ENCODE assay signal across 27 cellular contexts in the genomic region with DNA sequence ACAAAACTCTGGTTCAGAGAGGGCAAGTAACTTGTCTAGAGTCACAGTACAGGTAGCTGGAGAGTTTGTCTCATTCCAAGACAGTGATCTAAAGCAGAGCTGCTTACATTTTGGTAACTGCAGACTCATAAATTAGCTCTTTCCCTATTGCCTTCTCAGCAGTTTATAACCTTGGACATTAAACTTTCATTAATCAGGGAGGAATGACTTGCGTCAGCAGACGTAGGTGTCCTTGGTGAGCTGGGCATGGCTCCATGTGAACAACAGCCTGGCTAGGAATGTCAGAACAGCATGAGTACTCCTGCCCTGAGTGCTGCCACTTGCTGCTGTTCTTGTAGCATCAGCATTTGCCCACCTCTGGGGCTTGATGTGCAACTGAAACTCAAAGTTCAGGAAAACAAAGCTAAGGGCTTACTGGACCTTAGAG. TPM values are rescaled to one million over a fixed set of nuclear protein-coding genes. Genes with fewer than 3 reads are reported as not detected.
DNase-seq lines count a peak whose midpoint lies in the region; ATAC-seq and TF ChIP-seq lines count a peak whose summit lies in the region.
"Had no signal": no experiment of that assay in that cellular context is flagged by ENCODE, and none has a peak within 500 bp of the region (broad histone marks: within the 10 kb centered on the region; RNA-seq: fewer than 3 reads in every experiment).

No MANE protein-coding gene starts in this region.

- H3K27ac ChIP-seq in right atrium auricular region, result peak overlapping the region in 1 of 2 donors; percentile 76
- H3K27ac ChIP-seq in lower lobe of right lung, result no peak overlapping the region
- H3K27ac ChIP-seq in transverse colon, result no peak overlapping the region
- H3K27ac ChIP-seq in SK-N-SH (ENCODE audit: low read depth in 2 of 2, low read length in 1 of 2), result no peak overlapping the region
- H3K27ac ChIP-seq: cardiac muscle cell, HL-60, neutrophil, tibial artery had no signal

- in situ Hi-C loops in transverse colon (cut with MboI; ENCODE audit: low pct_ligation_motif_present in 1 of 4, low pct_unique_long_range_greater_than_20kb in 1 of 4, low sequenced_read_pairs in 3 of 4), result no loop called here

- no peak for TF ChIP-seq RAD21 in SK-N-SH (IDR thresholded peaks at IDR 0.05; ENCODE audit: low read length)

- no peak for TF ChIP-seq POLR2A in transverse colon (IDR thresholded peaks at IDR 0.05)

- no peaks in the 10 kb centered on the region for H3K36me3 ChIP-seq in right atrium auricular region
- H3K36me3 ChIP-seq in lower lobe of right lung, result no peaks in the 10 kb centered on the region
- no peaks in the 10 kb centered on the region for H3K36me3 ChIP-seq in transverse colon
- H3K36me3 ChIP-seq in SK-N-SH (replicated peaks in 1 of 2; ENCODE audit: control insufficient read depth in 1 of 2, insufficient read depth in 2 of 2, low read length in 1 of 2), result no peaks in the 10 kb centered on the region
- H3K36me3 ChIP-seq: cardiac muscle cell, neutrophil, tibial artery had no signal

- peak; percentile 17 for DNase-seq in amniotic epithelial cell (ENCODE audit: low read depth)
- peak; percentile 66 for DNase-seq in right atrium auricular region (ENCODE audit: low spot score)
- DNase-seq in lower lobe of right lung, result no peak
- DNase-seq in transverse colon, result peak; percentile 31
- no peak for DNase-seq in NCI-H1048 (lab: John Stamatoyannopoulos, UW)
- no peak for DNase-seq in SK-N-SH
- no peak for DNase-seq in posterior cingulate gyrus
- DNase-seq: activated CD4-positive, alpha-beta T cell treated with anti-CD3 and anti-CD28 coated beads for 4 hours; activated naive CD4-positive, alpha-beta T cell treated with anti-CD3 and anti-CD28 coated beads for 36 hours; activated T-cell treated with anti-CD3 and anti-CD28 coated beads, Interleukin-2, amount 50 U/mL, for 72 hours; CD8-positive, alpha-beta T cell; DMS 273 treated with DMSO at 0.1 percent for 48 hours; HCEC 1CT; head of caudate nucleus; NCI-H1930; NCI-H526 treated with DMSO at 0.1 percent for 48 hours; retina; tibial artery had no signal

- ATAC-seq in lower lobe of right lung, result peak; percentile 56 to 80
- ATAC-seq: activated T-cell treated with anti-CD3 and anti-CD28 coated beads, Interleukin-2, amount 50 U/mL, for 72 hours; CD8-positive, alpha-beta T cell; Panc1 had no signal

- no peak overlapping the region for H3K4me2 ChIP-seq in SK-N-SH

- POLR2A ChIA-PET in SK-N-SH (lab: Yijun Ruan, JAX), result no interaction called here

- no peak overlapping the region for H3K4me3 ChIP-seq in right atrium auricular region
- no peak overlapping the region for H3K4me3 ChIP-seq in lower lobe of right lung
- no peak overlapping the region for H3K4me3 ChIP-seq in transverse colon
- H3K4me3 ChIP-seq in SK-N-SH (ENCODE audit: low read depth in 2 of 2, low read length in 1 of 2), result no peak overlapping the region
- H3K4me3 ChIP-seq: cardiac muscle cell, tibial artery had no signal

- no peaks in the 10 kb centered on the region for H3K9me3 ChIP-seq in right atrium auricular region
- no peaks in the 10 kb centered on the region for H3K9me3 ChIP-seq in lower lobe of right lung
- H3K9me3 ChIP-seq in transverse colon, result no peaks in the 10 kb centered on the region
- H3K9me3 ChIP-seq in SK-N-SH, result no peaks in the 10 kb centered on the region
- H3K9me3 ChIP-seq: neutrophil, tibial artery had no signal

- H4K20me1 ChIP-seq in SK-N-SH (ENCODE audit: insufficient read depth), result no peaks in the 10 kb centered on the region

- H3K9ac ChIP-seq in SK-N-SH, result no peak overlapping the region

- H2AFZ ChIP-seq in SK-N-SH (ENCODE audit: low read depth), result no peak overlapping the region

- CTCF ChIA-PET in SK-N-SH (lab: Yijun Ruan, JAX), result interaction anchor here (1.2 to 2.2 kb wide), 3 partner anchors 11 to 21 kb away, joined by 5 to 12 read pairs (median 7); no protein-coding TSS in a partner anchor

- no peak for TF ChIP-seq CTCF in right atrium auricular region (IDR thresholded peaks at IDR 0.05)
- TF ChIP-seq CTCF in lower lobe of right lung (IDR thresholded peaks at IDR 0.05), result no peak
- TF ChIP-seq CTCF in transverse colon (IDR thresholded peaks at IDR 0.05), result no peak
- no peak for TF ChIP-seq CTCF in SK-N-SH (IDR thresholded peaks at IDR 0.05)

- WGBS in transverse colon (ENCODE audit: low coverage in 1 of 2), 2 donors, result 20 to 62% methylated on average over 1 to 2 of the region's 2 CpGs
- WGBS in SK-N-SH (ENCODE audit: low lambda C conversion rate), result 76% methylated on average over 2 of the region's 2 CpGs

- no peaks in the 10 kb centered on the region for H3K79me2 ChIP-seq in SK-N-SH (ENCODE audit: insufficient read depth)

- H3K9me2 ChIP-seq in SK-N-SH, result no peaks in the 10 kb centered on the region

- intact Hi-C loops in lower lobe of right lung (cut with DNase I) (no loop called here), transverse colon (cut with DNase I; ENCODE audit: low total_unique reads) (no loop called here), posterior cingulate gyrus (cut with DNase I) (no loop called here)

- H3K4me1 ChIP-seq in right atrium auricular region, result peaks cover 0 to 5% of the 10 kb centered on the region in 2 donors
- H3K4me1 ChIP-seq in lower lobe of right lung, result no peaks in the 10 kb centered on the region
- H3K4me1 ChIP-seq in transverse colon, result no peaks in the 10 kb centered on the region
- H3K4me1 ChIP-seq in SK-N-SH (ENCODE audit: control insufficient read depth in 1 of 2, insufficient read depth in 2 of 2, low read depth in 1 of 2, low read length in 1 of 2), result no peaks in the 10 kb centered on the region; a peak in 1 of 4 replicates
- H3K4me1 ChIP-seq: tibial artery had no signal

- TF ChIP-seq EP300 in transverse colon (IDR thresholded peaks at IDR 0.05; ENCODE audit: low read depth) (peak; percentile 96), SK-N-SH (IDR thresholded peaks at IDR 0.05; ENCODE audit: borderline replicate concordance in 1 of 2, low read depth in 1 of 2, low read length in 1 of 2) (no peak)

- H3K27me3 ChIP-seq in right atrium auricular region (no peaks in the 10 kb centered on the region), lower lobe of right lung (ENCODE audit: low read depth) (no peaks in the 10 kb centered on the region), transverse colon (no peaks in the 10 kb centered on the region), SK-N-SH (ENCODE audit: insufficient read depth) (no peaks in the 10 kb centered on the region)
- H3K27me3 ChIP-seq: cardiac muscle cell, neutrophil had no signal

- no peaks in the 10 kb centered on the region for H3F3A ChIP-seq in SK-N-SH (replicated peaks; ENCODE audit: insufficient read depth)

TF ChIP-seq in SK-N-SH, 30 proteins besides CTCF, POLR2A, EP300 and RAD21 (continues in another document):
- TF ChIP-seq GABPA (IDR thresholded peaks at IDR 0.05; ENCODE audit: low read depth), result no peak
- no peak for TF ChIP-seq JUND (IDR thresholded peaks at IDR 0.05)
- no peak for TF ChIP-seq EZH2phosphoT487 (IDR thresholded peaks at IDR 0.05; ENCODE audit: borderline replicate concordance, low read depth)
- no peak for TF ChIP-seq NFIC (IDR thresholded peaks at IDR 0.05; ENCODE audit: borderline replicate concordance)
- no peak for TF ChIP-seq TCF12 (IDR thresholded peaks at IDR 0.05)
- TF ChIP-seq ELF1 (IDR thresholded peaks at IDR 0.05), result no peak
- TF ChIP-seq RXRA (IDR thresholded peaks at IDR 0.05; ENCODE audit: borderline replicate concordance, low read depth), result no peak
- TF ChIP-seq POLR2AphosphoS5 (IDR thresholded peaks at IDR 0.05; ENCODE audit: low read depth, low read length), result no peak
- TF ChIP-seq, protein P1, sequence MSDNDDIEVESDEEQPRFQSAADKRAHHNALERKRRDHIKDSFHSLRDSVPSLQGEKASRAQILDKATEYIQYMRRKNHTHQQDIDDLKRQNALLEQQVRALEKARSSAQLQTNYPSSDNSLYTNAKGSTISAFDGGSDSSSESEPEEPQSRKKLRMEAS (IDR thresholded peaks at IDR 0.05; ENCODE audit: low read depth), result no peak
- TF ChIP-seq, protein P2, sequence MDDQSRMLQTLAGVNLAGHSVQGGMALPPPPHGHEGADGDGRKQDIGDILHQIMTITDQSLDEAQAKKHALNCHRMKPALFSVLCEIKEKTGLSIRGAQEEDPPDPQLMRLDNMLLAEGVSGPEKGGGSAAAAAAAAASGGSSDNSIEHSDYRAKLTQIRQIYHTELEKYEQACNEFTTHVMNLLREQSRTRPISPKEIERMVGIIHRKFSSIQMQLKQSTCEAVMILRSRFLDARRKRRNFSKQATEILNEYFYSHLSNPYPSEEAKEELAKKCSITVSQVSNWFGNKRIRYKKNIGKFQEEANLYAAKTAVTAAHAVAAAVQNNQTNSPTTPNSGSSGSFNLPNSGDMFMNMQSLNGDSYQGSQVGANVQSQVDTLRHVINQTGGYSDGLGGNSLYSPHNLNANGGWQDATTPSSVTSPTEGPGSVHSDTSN (IDR thresholded peaks at IDR 0.05), result no peak
- no peak for TF ChIP-seq NRF1 (IDR thresholded peaks at IDR 0.05; ENCODE audit: low read depth, low read length)
- no peak for TF ChIP-seq FOXJ3 (CRISPR knock-in tag; IDR thresholded peaks at IDR 0.05)
- TF ChIP-seq GATA2 (CRISPR knock-in tag; IDR thresholded peaks at IDR 0.05), result no peak
- TF ChIP-seq TAF1 (IDR thresholded peaks at IDR 0.05; ENCODE audit: borderline replicate concordance, low read depth, low read length), result no peak

RNA-seq across cellular contexts. Expression of a gene that starts 2.2 kb away (rescaled TPM):
- total RNA-seq in right atrium auricular region (under 1 TPM; 0.24 to 0.85 TPM), lower lobe of right lung (0.38 TPM), transverse colon (10 to 100 TPM in 2 of 4 donors, 1 to 10 TPM in 1, not detected in 1; 1.9 to 55.0 (median 20.1) TPM)
- polyA plus RNA-seq in SK-N-SH (2012; rRNA removed), result not detected in 2 replicates
- not detected in 2 replicates for polyA plus RNA-seq in SK-N-SH (2012; cell fraction: cytosol; rRNA removed)
- not detected in 2 replicates for polyA plus RNA-seq in SK-N-SH (2012; cell fraction: nucleus; rRNA removed)
- total RNA-seq: activated naive CD4-positive, alpha-beta T cell treated with anti-CD3 and anti-CD28 coated beads for 36 hours; activated T-cell treated with anti-CD3 and anti-CD28 coated beads, Interleukin-2, amount 50 U/mL, for 72 hours; cardiac muscle cell; CD8-positive, alpha-beta T cell; endothelial cell of umbilical vein; LHCN-M2; SK-MEL-5; T-helper 1 cell treated with Interleukin-12 subunit alpha and Interleukin-12 subunit beta and Interleukin-4 antibody, amounts not matched to agents 30 ng/mL and 1 ng/mL, for 36 hours had no signal
- polyA plus RNA-seq: endothelial cell of umbilical vein had no signal

RNA-seq across cellular contexts. Expression of a gene that starts 39.2 kb away (rescaled TPM):
- total RNA-seq in right atrium auricular region, result 10 to 100 TPM; 20.2 to 22.1 TPM
- total RNA-seq in lower lobe of right lung, result 20.7 TPM
- total RNA-seq in transverse colon, result 10 to 100 TPM in 2 of 4 donors, 1 to 10 TPM in 2; 5.6 to 21.3 (median 13.4) TPM
- polyA plus RNA-seq in SK-N-SH (2012; rRNA removed), result 2.9 and 3.4 TPM in 2 replicates
- 3.5 and 4.1 TPM in 2 replicates for polyA plus RNA-seq in SK-N-SH (2012; cell fraction: cytosol; rRNA removed)
- 4.0 and 10.6 TPM in 2 replicates for polyA plus RNA-seq in SK-N-SH (2012; cell fraction: nucleus; rRNA removed)

RNA-seq across cellular contexts. Expression of a gene that starts 39.4 kb away (rescaled TPM):
- total RNA-seq in right atrium auricular region (10 to 100 TPM; 12.5 to 14.8 TPM), lower lobe of right lung (10.9 TPM), transverse colon (10 to 100 TPM in 1 of 4 donors, 1 to 10 TPM in 3; 3.4 to 16.1 (median 9.5) TPM)
- 6.3 and 8.6 TPM in 2 replicates for polyA plus RNA-seq in SK-N-SH (2012; rRNA removed)
- polyA plus RNA-seq in SK-N-SH (2012; cell fraction: cytosol; rRNA removed), result 10.9 and 15.2 TPM in 2 replicates
- polyA plus RNA-seq in SK-N-SH (2012; cell fraction: nucleus; rRNA removed), result 1.8 and 3.9 TPM in 2 replicates

RNA-seq across cellular contexts. Expression of a gene that starts 53.0 kb away (rescaled TPM):
- total RNA-seq in right atrium auricular region, result under 1 TPM in 1 of 2 donors, not detected in 1; 0.20 TPM
- not detected for total RNA-seq in lower lobe of right lung
- total RNA-seq in transverse colon, result under 1 TPM in 1 of 4 donors, not detected in 3; 0.14 TPM
- polyA plus RNA-seq in SK-N-SH (2012; rRNA removed), result 0.02 and 0.05 TPM in 2 replicates
- polyA plus RNA-seq in SK-N-SH (2012; cell fraction: cytosol; rRNA removed), result 0.01 and 0.05 TPM in 2 replicates
- 0.11 TPM in 2 replicates for polyA plus RNA-seq in SK-N-SH (2012; cell fraction: nucleus; rRNA removed)
- total RNA-seq: activated naive CD4-positive, alpha-beta T cell treated with anti-CD3 and anti-CD28 coated beads for 36 hours; cardiac muscle cell; CD8-positive, alpha-beta T cell; endothelial cell of umbilical vein; lung microvascular endothelial cell had no signal
- polyA plus RNA-seq: cardiac muscle cell had no signal

Comparison
In these comparisons a context has a peak if more than half of its experiments do, and no peak if none do; other contexts are left out.
1. DNase-seq: peak in amniotic epithelial cell (single experiment), right atrium auricular region (single experiment) and transverse colon (single experiment); none in lower lobe of right lung (single experiment), NCI-H1048 (single experiment), SK-N-SH (single experiment) and posterior cingulate gyrus (0 of 10).